ENCODE assay signal across 20 cellular contexts in the genomic region with DNA sequence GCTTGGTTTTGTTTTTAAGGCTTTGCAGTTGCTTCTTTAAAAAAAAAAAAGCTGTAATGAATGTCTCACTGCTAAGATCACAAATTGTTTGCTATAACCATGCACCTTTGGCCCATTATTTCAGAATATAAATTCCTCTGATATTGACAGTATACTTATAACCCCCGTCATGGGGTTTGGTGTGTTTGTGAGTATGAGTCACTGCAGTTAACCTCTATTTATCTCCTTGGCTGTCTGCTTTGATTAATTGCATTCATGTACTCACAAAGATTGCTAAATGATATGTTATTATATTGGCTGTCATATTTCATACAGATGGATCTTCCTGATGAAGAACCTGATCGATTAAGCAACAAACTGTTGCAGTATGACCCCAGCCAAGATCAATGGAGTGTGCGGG. TPM values are rescaled to one million over a fixed set of nuclear protein-coding genes. Genes with fewer than 3 reads are reported as not detected.
DNase-seq lines count a peak whose midpoint lies in the region; ATAC-seq and TF ChIP-seq lines count a peak whose summit lies in the region.
"Had no signal": no experiment of that assay in that cellular context is flagged by ENCODE, and none has a peak within 500 bp of the region (broad histone marks: within the 10 kb centered on the region; RNA-seq: fewer than 3 reads in every experiment).

No MANE protein-coding gene starts in this region.

- CTCF ChIA-PET in HEK293T (lab: Yijun Ruan, JAX) (no interaction called here), PC-9 (lab: Charles Lee) (interaction anchor here (0.6 kb wide), 1 partner anchor 353 kb away, joined by 4 read pairs; no protein-coding TSS in a partner anchor)
- CTCF ChIA-PET in activated CD4-positive, alpha-beta memory T cell treated with anti-CD3 and anti-CD28 coated beads, Interleukin-2, amount 10 ng/mL, durations not matched to agents 7 days and 5 days (lab: Charles Lee) = no interaction called here

- H3K36me3 Mint-ChIP-seq in activated CD4-positive, alpha-beta memory T cell treated with anti-CD3 and anti-CD28 coated beads, Interleukin-2, amount 10 ng/mL, durations not matched to agents 7 days and 5 days (ENCODE audit: low read depth) = no peaks in the 10 kb centered on the region
- H3K36me3 Mint-ChIP-seq: CD4-positive, CD25-positive, alpha-beta regulatory T cell had no signal

- H3K27ac ChIP-seq in PC-9 = peak overlapping the region; percentile 45
- H3K27ac ChIP-seq in hepatocyte = peak overlapping the region; percentile 59
- no peak overlapping the region for H3K27ac ChIP-seq in esophagus squamous epithelium
- H3K27ac ChIP-seq: SK-N-MC had no signal

- H4K20me1 ChIP-seq in PC-9 (ENCODE audit: insufficient read depth) = no peaks in the 10 kb centered on the region; the same call in 1 of the 2 replicates
- no peaks in the 10 kb centered on the region for H4K20me1 ChIP-seq in hepatocyte (ENCODE audit: insufficient read depth, poor library complexity, severe bottlenecking)

- peaks cover 5% of the 10 kb centered on the region for H3F3A ChIP-seq in PC-9 (ENCODE audit: insufficient read depth, low read depth)

- H3K27me3 ChIP-seq in PC-9 (ENCODE audit: insufficient read depth, low read depth) (no peaks in the 10 kb centered on the region), hepatocyte (no peaks in the 10 kb centered on the region), esophagus squamous epithelium (peaks cover 0 to 9% (median 0%) of the 10 kb centered on the region in 4 donors)
- H3K27me3 ChIP-seq: MG63 had no signal

- peaks cover 34% of the 10 kb centered on the region for H3K4me1 ChIP-seq in PC-9 (replicated peaks; ENCODE audit: insufficient read depth)
- H3K4me1 ChIP-seq in hepatocyte (ENCODE audit: insufficient read depth) = no peaks in the 10 kb centered on the region
- H3K4me1 ChIP-seq in esophagus squamous epithelium = no peaks in the 10 kb centered on the region

- intact Hi-C loops in PC-9 (cut with micrococcal nuclease; ENCODE audit: unreplicated experiment) (no loop called here), esophagus squamous epithelium (cut with DNase I) (no loop called here), cardiac septum (cut with DNase I) (loop anchor here (10.0 kb wide), 1 partner anchor 125 kb away; the partner anchor contains the start of gene SEC61A1)

- POLR2A ChIA-PET in HEK293T (lab: Yijun Ruan, JAX) = no interaction called here
- POLR2A ChIA-PET in PC-9 (lab: Charles Lee; ENCODE audit: unreplicated experiment) = interaction anchor here (0.6 kb wide), 1 partner anchor 165 kb away, joined by 3 read pairs; no protein-coding TSS in a partner anchor
- POLR2A ChIA-PET in activated CD4-positive, alpha-beta memory T cell treated with anti-CD3 and anti-CD28 coated beads, Interleukin-2, amount 10 ng/mL, durations not matched to agents 7 days and 5 days (lab: Charles Lee) = no interaction called here

- ATAC-seq in HG02623 (IDR thresholded peaks at IDR 0.05; ENCODE audit: unreplicated experiment) = no peak
- ATAC-seq: HCT116 had no signal

- H3K9me3 ChIP-seq in PC-9 (ENCODE audit: insufficient read depth, low read depth) = 0 out of 2 replicates have a peak, but pooled peaks cover 4% of the 10 kb centered on the region
- no peaks in the 10 kb centered on the region for H3K9me3 ChIP-seq in hepatocyte (ENCODE audit: low read depth)
- no peaks in the 10 kb centered on the region for H3K9me3 ChIP-seq in esophagus squamous epithelium
- H3K9me3 ChIP-seq: MG63 had no signal

- no peaks in the 10 kb centered on the region for H3K9me2 ChIP-seq in PC-9 (ENCODE audit: insufficient read depth)
- no peaks in the 10 kb centered on the region for H3K9me2 ChIP-seq in hepatocyte (replicated peaks; ENCODE audit: insufficient read depth)

- H3K27ac Mint-ChIP-seq in activated CD4-positive, alpha-beta memory T cell treated with anti-CD3 and anti-CD28 coated beads, Interleukin-2, amount 10 ng/mL, durations not matched to agents 7 days and 5 days = no peak overlapping the region
- H3K27ac Mint-ChIP-seq: CD4-positive, CD25-positive, alpha-beta regulatory T cell had no signal

- peaks cover 11% of the 10 kb centered on the region for H3K4me1 Mint-ChIP-seq in activated CD4-positive, alpha-beta memory T cell treated with anti-CD3 and anti-CD28 coated beads, Interleukin-2, amount 10 ng/mL, durations not matched to agents 7 days and 5 days

- H3K4me2 ChIP-seq in PC-9 (peak overlapping the region; percentile 70), hepatocyte (no peak overlapping the region)

- BruUV-seq in PC-9 (replicated peaks; lab: Mats Ljungman, UMichigan) = no TSS peak

- H3K36me3 ChIP-seq in PC-9 (ENCODE audit: low read depth) = no peaks in the 10 kb centered on the region
- no peaks in the 10 kb centered on the region for H3K36me3 ChIP-seq in hepatocyte (replicated peaks; ENCODE audit: insufficient read depth, low read depth)
- no peaks in the 10 kb centered on the region for H3K36me3 ChIP-seq in esophagus squamous epithelium
- H3K36me3 ChIP-seq: MG63 had no signal

- TF ChIP-seq POLR2A in esophagus squamous epithelium (IDR thresholded peaks at IDR 0.05) = no peak

- H3K27me3 Mint-ChIP-seq in activated CD4-positive, alpha-beta memory T cell treated with anti-CD3 and anti-CD28 coated beads, Interleukin-2, amount 10 ng/mL, durations not matched to agents 7 days and 5 days = peaks cover 54% of the 10 kb centered on the region

- TF ChIP-seq CTCF in PC-9 (conservative IDR thresholded peaks at IDR 0.05) (no peak), hepatocyte (IDR thresholded peaks at IDR 0.05; ENCODE audit: poor library complexity) (no peak), esophagus squamous epithelium (IDR thresholded peaks at IDR 0.05) (no peak)

- DNase-seq in COR-L47 (lab: John Stamatoyannopoulos, UW) (peak; percentile 13), HEK293T (ENCODE audit: extremely low spot score) (no peak), PC-9 (peak in 1 of 2 experiments; percentile 93), hepatocyte (ENCODE audit: low spot score) (peak; percentile 40), esophagus squamous epithelium (lab: John Stamatoyannopoulos, UW) (no peak), cardiac septum (ENCODE audit: low spot score) (no peak)
- DNase-seq in activated CD4-positive, alpha-beta memory T cell treated with anti-CD3 and anti-CD28 coated beads, Interleukin-2, amount 10 ng/mL, durations not matched to agents 7 days and 5 days = no peak
- DNase-seq: ACHN; CD4-positive, CD25-positive, alpha-beta regulatory T cell; MG63; NCI-H1092 treated with DMSO at 0.1 percent for 48 hours; NCI-H2029; NCI-H510A treated with DMSO at 0.1 percent for 48 hours; NK-92 treated with Interleukin-12 subunit alpha and Interleukin-12 subunit beta, amount 100 ng/mL, for 24 hours; OCI-M1 had no signal

- H2AFZ ChIP-seq in PC-9 (no peak overlapping the region), hepatocyte (no peak overlapping the region)

- 65% methylated on average over 3 of the region's 3 CpGs for WGBS in hepatocyte (ENCODE audit: low lambda C conversion rate, missing lambda C conversion rate)
- 56 to 74% methylated on average over 3 of the region's 3 CpGs for WGBS in esophagus squamous epithelium, 2 donors

- no peaks in the 10 kb centered on the region for H3K9me3 Mint-ChIP-seq in activated CD4-positive, alpha-beta memory T cell treated with anti-CD3 and anti-CD28 coated beads, Interleukin-2, amount 10 ng/mL, durations not matched to agents 7 days and 5 days
- H3K9me3 Mint-ChIP-seq: CD4-positive, CD25-positive, alpha-beta regulatory T cell had no signal

- H3K4me3 Mint-ChIP-seq in activated CD4-positive, alpha-beta memory T cell treated with anti-CD3 and anti-CD28 coated beads, Interleukin-2, amount 10 ng/mL, durations not matched to agents 7 days and 5 days = no peak overlapping the region
- H3K4me3 Mint-ChIP-seq: CD4-positive, CD25-positive, alpha-beta regulatory T cell had no signal

- H3K4me3 ChIP-seq in PC-9 = peak overlapping the region; percentile 33
- no peak overlapping the region for H3K4me3 ChIP-seq in hepatocyte
- no peak overlapping the region for H3K4me3 ChIP-seq in esophagus squamous epithelium
- H3K4me3 ChIP-seq: MG63, SK-N-MC had no signal

- H3K79me2 ChIP-seq in PC-9 (ENCODE audit: low read depth) (no peaks in the 10 kb centered on the region), hepatocyte (no peaks in the 10 kb centered on the region)

TF ChIP-seq in HEK293T, 16 proteins besides CTCF, POLR2A, EP300 and RAD21:
- TF ChIP-seq CTBP1 (IDR thresholded peaks at IDR 0.05; ENCODE audit: borderline replicate concordance) = no peak
- TF ChIP-seq PKNOX1 (IDR thresholded peaks at IDR 0.05) = peak; percentile 65

RNA-seq across cellular contexts. Expression of gene KBTBD12, which starts 14.8 kb away (rescaled TPM):
- total RNA-seq in PC-9 (2021) (0.80 and 1.1 TPM in 2 replicates), hepatocyte (0.07 TPM in 1 of 2 replicates, not detected in the other), esophagus squamous epithelium (under 1 TPM in 2 of 4 donors, not detected in 2; 0.38 TPM), cardiac septum (36.6 TPM)
- not detected in 2 replicates for polyA plus RNA-seq in hepatocyte
- total RNA-seq in activated CD4-positive, alpha-beta memory T cell treated with anti-CD3 and anti-CD28 coated beads, Interleukin-2, amount 10 ng/mL, durations not matched to agents 7 days and 5 days = not detected
- total RNA-seq: CD4-positive, CD25-positive, alpha-beta regulatory T cell; Daoy; T-helper 1 cell treated with Interleukin-12 subunit alpha and Interleukin-12 subunit beta and Interleukin-4 antibody, amounts not matched to agents 30 ng/mL and 1 ng/mL, for 36 hours had no signal
- polyA plus RNA-seq: CD4-positive, CD25-positive, alpha-beta regulatory T cell had no signal

Comparison
In these comparisons a context has a peak if more than half of its experiments do, and no peak if none do; other contexts are left out.
1. DNase-seq: peak in COR-L47 (single experiment) and hepatocyte (single experiment); none in HEK293T (single experiment), esophagus squamous epithelium (single experiment), cardiac septum (single experiment) and activated CD4-positive, alpha-beta memory T cell treated with anti-CD3 and anti-CD28 coated beads, Interleukin-2, amount 10 ng/mL, durations not matched to agents 7 days and 5 days (single experiment).
2. H3K27ac ChIP-seq: peak in PC-9 (single experiment) and hepatocyte (single experiment); none in esophagus squamous epithelium (0 of 4).
3. RNA of gene KBTBD12, which starts 14.8 kb away (total RNA-seq): 36.6 TPM in cardiac septum (single experiment); 0.80 to 1.1 TPM in PC-9, 0.38 TPM in esophagus squamous epithelium, 0.07 TPM in hepatocyte and not detected in activated CD4-positive, alpha-beta memory T cell treated with anti-CD3 and anti-CD28 coated beads, Interleukin-2, amount 10 ng/mL, durations not matched to agents 7 days and 5 days; every median in the first group is over 10 times any median in the second.